Comparison of ENCODE assay signal across 27 cellular contexts in the genomic region with DNA sequence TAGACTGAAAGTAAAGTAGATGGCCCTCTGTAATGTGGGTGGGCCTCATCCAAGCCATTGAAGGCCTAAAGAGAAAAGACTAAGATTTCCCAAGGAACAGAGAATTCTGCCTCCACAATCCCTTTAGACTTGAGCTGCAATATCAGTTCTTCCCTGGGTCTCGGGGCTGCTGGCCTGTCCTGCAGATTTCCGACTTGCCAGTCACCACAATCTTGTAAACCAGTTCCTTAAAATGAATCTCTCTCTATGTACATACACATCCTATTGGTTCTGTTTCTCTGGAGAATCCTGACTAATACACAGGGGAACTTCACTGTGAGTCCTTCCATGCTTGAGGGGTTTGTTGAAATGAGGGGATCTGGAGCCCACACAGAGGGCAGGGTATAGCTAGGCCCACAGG. TPM values are rescaled to one million over a fixed set of nuclear protein-coding genes. Genes with fewer than 3 reads are reported as not detected.
"Had no signal": no experiment of that assay in that cellular context is flagged by ENCODE, and none has a peak within 500 bp of the region (broad histone marks: within the 10 kb centered on the region; RNA-seq: fewer than 3 reads in every experiment).

No MANE protein-coding gene starts in this region.

- H3K9me3 Mint-ChIP-seq: activated B cell treated with CpG ODN at 0.5 μM for 24 hours; activated CD8-positive, alpha-beta T cell treated with anti-CD3 and anti-CD28 coated beads for 36 hours; activated naive CD4-positive, alpha-beta T cell treated with anti-CD3 and anti-CD28 coated beads, Interleukin-2, amount 50 U/mL, for 24 hours; activated naive CD8-positive, alpha-beta T cell treated with anti-CD3 and anti-CD28 coated beads, Interleukin-2, amount 50 U/mL, for 24 hours; activated T-cell treated with anti-CD3 and anti-CD28 coated beads, Interleukin-2, amount 50 U/mL, for 4 hours; activated T-helper 17 cell treated with anti-CD3 and anti-CD28 coated beads, Interleukin-2, amount 50 U/mL, for 72 hours; endodermal cell; immature natural killer cell; natural killer cell; stimulated activated effector memory CD8-positive, alpha-beta T cell treated with anti-CD3 and anti-CD28 coated beads, Interleukin-12 subunit alpha, Interleukin-12 subunit beta, amount 100 ng/mL, for 72 hours; stimulated activated naive CD8-positive, alpha-beta T cell treated with anti-CD3 and anti-CD28 coated beads, Interleukin-15, Interleukin-2, amounts not matched to agents 100 ng/mL and 50 ng/mL, for 24 hours had no signal

- H3K9me3 ChIP-seq: thoracic aorta, vagina had no signal

- H3K4me3 Mint-ChIP-seq: activated B cell treated with CpG ODN at 0.5 μM for 24 hours; activated CD8-positive, alpha-beta T cell treated with anti-CD3 and anti-CD28 coated beads for 36 hours; activated naive CD4-positive, alpha-beta T cell treated with anti-CD3 and anti-CD28 coated beads, Interleukin-2, amount 50 U/mL, for 24 hours; activated naive CD8-positive, alpha-beta T cell treated with anti-CD3 and anti-CD28 coated beads, Interleukin-2, amount 50 U/mL, for 24 hours; activated T-cell treated with anti-CD3 and anti-CD28 coated beads, Interleukin-2, amount 50 U/mL, for 4 hours; activated T-helper 17 cell treated with anti-CD3 and anti-CD28 coated beads, Interleukin-2, amount 50 U/mL, for 72 hours; endodermal cell; immature natural killer cell; natural killer cell; stimulated activated effector memory CD8-positive, alpha-beta T cell treated with anti-CD3 and anti-CD28 coated beads, Interleukin-12 subunit alpha, Interleukin-12 subunit beta, amount 100 ng/mL, for 72 hours; stimulated activated naive CD8-positive, alpha-beta T cell treated with anti-CD3 and anti-CD28 coated beads, Interleukin-15, Interleukin-2, amounts not matched to agents 100 ng/mL and 50 ng/mL, for 24 hours had no signal

- H3K4me1 Mint-ChIP-seq: activated B cell treated with CpG ODN at 0.5 μM for 24 hours; activated naive CD4-positive, alpha-beta T cell treated with anti-CD3 and anti-CD28 coated beads, Interleukin-2, amount 50 U/mL, for 24 hours; activated naive CD8-positive, alpha-beta T cell treated with anti-CD3 and anti-CD28 coated beads, Interleukin-2, amount 50 U/mL, for 24 hours; activated T-helper 17 cell treated with anti-CD3 and anti-CD28 coated beads, Interleukin-2, amount 50 U/mL, for 72 hours; immature natural killer cell; natural killer cell; stimulated activated effector memory CD8-positive, alpha-beta T cell treated with anti-CD3 and anti-CD28 coated beads, Interleukin-12 subunit alpha, Interleukin-12 subunit beta, amount 100 ng/mL, for 72 hours had no signal

- H3K27ac Mint-ChIP-seq: activated B cell treated with CpG ODN at 0.5 μM for 24 hours; activated CD8-positive, alpha-beta T cell treated with anti-CD3 and anti-CD28 coated beads for 36 hours; activated naive CD4-positive, alpha-beta T cell treated with anti-CD3 and anti-CD28 coated beads, Interleukin-2, amount 50 U/mL, for 24 hours; activated naive CD8-positive, alpha-beta T cell treated with anti-CD3 and anti-CD28 coated beads, Interleukin-2, amount 50 U/mL, for 24 hours; activated T-helper 17 cell treated with anti-CD3 and anti-CD28 coated beads, Interleukin-2, amount 50 U/mL, for 72 hours; endodermal cell; immature natural killer cell; natural killer cell; progenitor cell of endocrine pancreas; stimulated activated effector memory CD8-positive, alpha-beta T cell treated with anti-CD3 and anti-CD28 coated beads, Interleukin-12 subunit alpha, Interleukin-12 subunit beta, amount 100 ng/mL, for 72 hours; stimulated activated naive CD8-positive, alpha-beta T cell treated with anti-CD3 and anti-CD28 coated beads, Interleukin-15, Interleukin-2, amounts not matched to agents 100 ng/mL and 50 ng/mL, for 24 hours had no signal

- H3K4me3 ChIP-seq: lung, skin epidermis, thoracic aorta, vagina had no signal

- H3K27me3 ChIP-seq: vagina had no signal

- H3K27me3 Mint-ChIP-seq: activated CD8-positive, alpha-beta T cell treated with anti-CD3 and anti-CD28 coated beads for 36 hours; progenitor cell of endocrine pancreas had no signal

- DNase-seq: activated B cell treated with CpG ODN at 0.5 μM for 24 hours; activated CD4-positive, alpha-beta T cell treated with anti-CD3 and anti-CD28 coated beads, Interleukin-2, amount 50 U/mL, for 1 hour; activated CD8-positive, alpha-beta T cell treated with anti-CD3 and anti-CD28 coated beads for 36 hours; activated naive CD8-positive, alpha-beta T cell treated with anti-CD3 and anti-CD28 coated beads, Interleukin-2, amount 50 U/mL, for 24 hours; activated T-cell treated with anti-CD3 and anti-CD28 coated beads, Interleukin-2, amount 50 U/mL, for 4 hours; amygdala; caudate nucleus; endodermal cell; foreskin fibroblast; head of caudate nucleus; hypothalamus; immature natural killer cell; kidney; mesendoderm; natural killer cell; stimulated activated CD4-positive, alpha-beta T cell treated with anti-CD3 and anti-CD28 coated beads, Interleukin-4, amount 100 ng/mL, for 24 hours; T-helper 2 cell; trophoblast cell had no signal

- H3K27ac ChIP-seq: skin epidermis, thoracic aorta, vagina had no signal

- H3K4me1 ChIP-seq: vagina had no signal

- H3K36me3 Mint-ChIP-seq: activated naive CD4-positive, alpha-beta T cell treated with anti-CD3 and anti-CD28 coated beads, Interleukin-2, amount 50 U/mL, for 24 hours; immature natural killer cell; natural killer cell; stimulated activated effector memory CD8-positive, alpha-beta T cell treated with anti-CD3 and anti-CD28 coated beads, Interleukin-12 subunit alpha, Interleukin-12 subunit beta, amount 100 ng/mL, for 72 hours had no signal

- H3K36me3 ChIP-seq: thoracic aorta, vagina had no signal

RNA-seq across cellular contexts. Expression of a gene that starts 12.9 kb away (rescaled TPM):
- total RNA-seq: activated B cell treated with CpG ODN at 0.5 μM for 24 hours; activated CD8-positive, alpha-beta T cell treated with anti-CD3 and anti-CD28 coated beads for 36 hours; activated T-cell treated with anti-CD3 and anti-CD28 coated beads, Interleukin-2, amount 50 U/mL, for 4 hours; activated T-helper 17 cell treated with anti-CD3 and anti-CD28 coated beads, Interleukin-2, amount 50 U/mL, for 72 hours; progenitor cell of endocrine pancreas had no signal
